ENCODE assay signal across 8 cellular contexts in genomic region chr5:57172466-57172961, GRCh38. TPM values are rescaled to one million over a fixed set of nuclear protein-coding genes. Genes with fewer than 3 reads are reported as not detected.
DNase-seq lines count a peak whose midpoint lies in the region; ATAC-seq and TF ChIP-seq lines count a peak whose summit lies in the region.

No MANE protein-coding gene starts in this region.

- H3K27me3 ChIP-seq in colonic mucosa, result no peaks in the 10 kb centered on the region
- H3K27me3 ChIP-seq in mononuclear cell (ENCODE audit: insufficient read depth, low read length), result no peaks in the 10 kb centered on the region

- peak overlapping the region; percentile 100 for H3K27ac ChIP-seq in colonic mucosa

- intact Hi-C loops in colonic mucosa (cut with DNase I), result no loop called here

- ATAC-seq in GM19397 (IDR thresholded peaks at IDR 0.05; ENCODE audit: unreplicated experiment) (no peak), GM21723 (IDR thresholded peaks at IDR 0.05; ENCODE audit: unreplicated experiment) (no peak), HG03280 (IDR thresholded peaks at IDR 0.05; ENCODE audit: unreplicated experiment) (no peak)

- H3K9ac ChIP-seq in colonic mucosa (ENCODE audit: low read depth in 2 of 2, low read length in 2 of 2), result peak overlapping the region; percentile 92 to 96

- no peak for TF ChIP-seq CTCF in colonic mucosa (IDR thresholded peaks at IDR 0.05)

- H3K9me3 ChIP-seq in colonic mucosa, result no peaks in the 10 kb centered on the region
- no peaks in the 10 kb centered on the region for H3K9me3 ChIP-seq in mononuclear cell (ENCODE audit: low read depth, low read length)

- H3K4me1 ChIP-seq in colonic mucosa, result no peaks in the 10 kb centered on the region
- H3K4me1 ChIP-seq in mononuclear cell (ENCODE audit: insufficient read depth, low read length), result peaks cover 33% of the 10 kb centered on the region

- peak overlapping the region; percentile 72 for H3K4me3 ChIP-seq in colonic mucosa
- peak overlapping the region; percentile 97 for H3K4me3 ChIP-seq in mononuclear cell (ENCODE audit: low read length)

- DNase-seq in stimulated activated CD4-positive, alpha-beta T cell treated with anti-CD3 and anti-CD28 coated beads, Interleukin-12 subunit alpha, Interleukin-12 subunit beta, amount 100 ng/mL, for 4 hours, result peak; percentile 17
- DNase-seq in stimulated activated CD4-positive, alpha-beta T cell treated with anti-CD3 and anti-CD28 coated beads, Interleukin-4, amount 100 ng/mL, for 1 hour, result no peak
- peak; percentile 10 for DNase-seq in SK-MEL-5 (ENCODE audit: low read depth, low spot score)
- peak; percentile 41 for DNase-seq in colonic mucosa

- no peaks in the 10 kb centered on the region for H3K36me3 ChIP-seq in colonic mucosa

- in situ Hi-C loops in SK-MEL-5 (cut with HindIII; ENCODE audit: low pct_unique_long_range_greater_than_20kb, low sequenced_read_pairs), result no loop called here

RNA-seq across cellular contexts. Expression of gene GPBP1, which starts 1.3 kb away (rescaled TPM):
- 65.2 and 69.9 TPM in 2 replicates for total RNA-seq in SK-MEL-5 (2014; rRNA removed; shearing (Covaris generic))
- 30.9 and 37.9 TPM in 2 replicates for polyA plus RNA-seq in SK-MEL-5 (2015; cell fraction: cytosol; rRNA removed)
- polyA plus RNA-seq in SK-MEL-5 (2015; cell fraction: nucleus; rRNA removed), result 58.8 and 89.1 TPM in 2 replicates
- total RNA-seq in colonic mucosa (10 to 100 TPM; 46.5 to 73.8 TPM), mononuclear cell (218 TPM)
